Comparison of ENCODE assay signal across 9 cellular contexts in genomic region chr4:113106076-113106475, GRCh38. TPM values are rescaled to one million over a fixed set of nuclear protein-coding genes. Genes with fewer than 3 reads are reported as not detected.
DNase-seq lines count a peak whose midpoint lies in the region; ATAC-seq, FAIRE-seq and TF ChIP-seq lines count a peak whose summit lies in the region.
"Had no signal": no experiment of that assay in that cellular context is flagged by ENCODE, and none has a peak within 500 bp of the region (broad histone marks: within the 10 kb centered on the region; RNA-seq: fewer than 3 reads in every experiment).

No MANE protein-coding gene starts in this region.

- no peak overlapping the region for H3K27ac Mint-ChIP-seq in osteocyte (ENCODE audit: unreplicated experiment)
- no peak overlapping the region for H3K27ac Mint-ChIP-seq in CD8-positive, alpha-beta memory T cell
- H3K27ac Mint-ChIP-seq: IgD-negative memory B cell had no signal

- DNase-seq in GM10248 (ENCODE audit: extremely low spot score) (no peak), NCI-H2196 (lab: John Stamatoyannopoulos, UW; ENCODE audit: unreplicated experiment) (peak; percentile 33), osteocyte (ENCODE audit: extremely low spot score, unreplicated experiment) (no peak), spleen (no peak), NOMO-1 (lab: John Stamatoyannopoulos, UW; ENCODE audit: unreplicated experiment in 2 of 2) (no peak)
- DNase-seq in CD8-positive, alpha-beta memory T cell: no peak

- 82 to 98% (median 86%) methylated on average over 1 of the region's 1 CpG for WGBS in spleen, 5 donors

- no peak overlapping the region for H3K4me3 ChIP-seq in spleen
- no peak overlapping the region for H3K4me3 ChIP-seq in CD8-positive, alpha-beta memory T cell (ENCODE audit: low read length)

- H3K4me1 Mint-ChIP-seq in osteocyte (ENCODE audit: unreplicated experiment): peaks cover 8% of the 10 kb centered on the region
- H3K4me1 Mint-ChIP-seq in CD8-positive, alpha-beta memory T cell: no peaks in the 10 kb centered on the region
- H3K4me1 Mint-ChIP-seq: IgD-negative memory B cell had no signal

- POLR2A ChIA-PET in GM10248 (lab: Yijun Ruan, JAX): no interaction called here
- POLR2A ChIA-PET in CD8-positive, alpha-beta memory T cell (lab: Charles Lee): no interaction called here

- H3K4me3 Mint-ChIP-seq in osteocyte (ENCODE audit: unreplicated experiment): no peak overlapping the region
- no peak overlapping the region for H3K4me3 Mint-ChIP-seq in CD8-positive, alpha-beta memory T cell
- H3K4me3 Mint-ChIP-seq: IgD-negative memory B cell had no signal

- no peaks in the 10 kb centered on the region for H3K36me3 ChIP-seq in spleen
- H3K36me3 ChIP-seq in CD8-positive, alpha-beta memory T cell (ENCODE audit: insufficient read depth, low read length): no peaks in the 10 kb centered on the region

- no peaks in the 10 kb centered on the region for H3K36me3 Mint-ChIP-seq in osteocyte (ENCODE audit: unreplicated experiment)
- no peaks in the 10 kb centered on the region for H3K36me3 Mint-ChIP-seq in CD8-positive, alpha-beta memory T cell
- H3K36me3 Mint-ChIP-seq: IgD-negative memory B cell had no signal

- peak; percentile 91 for FAIRE-seq in endometrium (lab: Jason Lieb, UNC)

- no peaks in the 10 kb centered on the region for H3K27me3 ChIP-seq in spleen (replicated peaks in 1 of 7)
- H3K27me3 ChIP-seq in CD8-positive, alpha-beta memory T cell (ENCODE audit: insufficient read depth, low read length, poor library complexity, severe bottlenecking): no peaks in the 10 kb centered on the region

- no peaks in the 10 kb centered on the region for H3K4me1 ChIP-seq in spleen
- H3K4me1 ChIP-seq in CD8-positive, alpha-beta memory T cell (ENCODE audit: insufficient read depth, low read length): no peaks in the 10 kb centered on the region

- H3K27ac ChIP-seq in spleen: no peak overlapping the region
- H3K27ac ChIP-seq in CD8-positive, alpha-beta memory T cell (ENCODE audit: low read depth, low read length): no peak overlapping the region

- no peaks in the 10 kb centered on the region for H3K9me3 ChIP-seq in spleen
- H3K9me3 ChIP-seq in CD8-positive, alpha-beta memory T cell (ENCODE audit: low read length): no peaks in the 10 kb centered on the region

- TF ChIP-seq CTCF in GM10248 (IDR thresholded peaks at IDR 0.05; ENCODE audit: control extremely low read depth, extremely low read depth, low read depth, missing control alignments): peak; percentile 38
- TF ChIP-seq CTCF in osteocyte (IDR thresholded peaks at IDR 0.05): peak; percentile 67
- TF ChIP-seq CTCF in spleen (IDR thresholded peaks at IDR 0.05 in 8 of 11, conservative IDR thresholded peaks at IDR 0.05 in 3 of 11): peak in 2 of 11 experiments; percentile 17 to 22

- CTCF ChIA-PET in GM10248 (lab: Yijun Ruan, JAX): interaction anchor here (0.6 to 1.9 kb wide), 5 partner anchors 9 to 162 kb away, joined by 3 to 7 read pairs (median 3); no protein-coding TSS in a partner anchor
- CTCF ChIA-PET in CD8-positive, alpha-beta memory T cell (lab: Charles Lee): no interaction called here

- H3K27me3 Mint-ChIP-seq in osteocyte (ENCODE audit: unreplicated experiment): no peaks in the 10 kb centered on the region
- peaks cover 5 to 10% of the 10 kb centered on the region in 2 donors for H3K27me3 Mint-ChIP-seq in CD8-positive, alpha-beta memory T cell
- H3K27me3 Mint-ChIP-seq: IgD-negative memory B cell had no signal

- intact Hi-C loops in spleen (cut with DNase I; ENCODE audit: low total_unique reads): no loop called here

- no peaks in the 10 kb centered on the region for H3K9me3 Mint-ChIP-seq in osteocyte (ENCODE audit: unreplicated experiment)
- no peaks in the 10 kb centered on the region for H3K9me3 Mint-ChIP-seq in CD8-positive, alpha-beta memory T cell
- H3K9me3 Mint-ChIP-seq: IgD-negative memory B cell had no signal

- no peak for ATAC-seq in HG02759 (IDR thresholded peaks at IDR 0.05; ENCODE audit: unreplicated experiment)

- TF ChIP-seq POLR2A in spleen (IDR thresholded peaks at IDR 0.05): no peak

RNA-seq across cellular contexts. Expression of gene ANK2, which starts 56.6 kb away (rescaled TPM):
- total RNA-seq in osteocyte (17.2 and 20.8 TPM in 2 replicates), spleen (100 to 1,000 TPM in 1 of 7 donors, 10 to 100 TPM in 6; 64.4 to 158 (median 86.0) TPM)
- 10 to 100 TPM in 2 of 3 donors, 1 to 10 TPM in 1; 5.3 to 13.7 (median 11.6) TPM for polyA plus RNA-seq in spleen
- total RNA-seq in CD8-positive, alpha-beta memory T cell: under 1 TPM; 0.26 to 0.80 TPM
- polyA plus RNA-seq in CD8-positive, alpha-beta memory T cell: not detected
- polyA plus RNA-seq: IgD-negative memory B cell had no signal

Comparison
In these comparisons a context has a peak if more than half of its experiments do, and no peak if none do; other contexts are left out.
1. RNA of gene ANK2, which starts 56.6 kb away (total RNA-seq): 64.4 to 158 TPM in spleen and 17.2 to 20.8 TPM in osteocyte; 0.26 to 0.80 TPM in CD8-positive, alpha-beta memory T cell; every median in the first group is over 10 times any median in the second.